Comparison of ENCODE assay signal across 8 cellular contexts in the genomic region with DNA sequence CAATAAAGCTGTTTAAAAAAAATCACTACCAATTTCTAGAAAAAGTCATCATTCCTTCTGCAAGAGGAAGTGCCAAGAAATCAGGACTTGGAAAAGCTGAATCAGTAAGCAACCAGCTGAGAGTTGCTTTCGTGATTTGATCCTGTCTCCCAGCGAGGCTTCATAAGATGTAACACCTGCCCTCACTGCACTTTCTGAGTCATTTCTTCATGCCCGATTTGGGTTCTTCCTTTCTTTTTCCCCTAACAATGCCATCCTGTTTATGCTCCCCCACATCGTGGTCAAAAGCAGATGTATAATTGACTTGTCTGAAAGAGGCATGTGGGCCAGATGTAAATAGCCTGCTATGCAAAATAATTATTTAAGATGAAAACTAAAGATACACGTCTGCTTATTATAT. TPM values are rescaled to one million over a fixed set of nuclear protein-coding genes. Genes with fewer than 3 reads are reported as not detected.
DNase-seq lines count a peak whose midpoint lies in the region; ATAC-seq and TF ChIP-seq lines count a peak whose summit lies in the region.

No MANE protein-coding gene starts in this region.

- H2AFZ ChIP-seq in OCI-LY3 (ENCODE audit: low read depth, low read length) (no peak overlapping the region), smooth muscle cell (ENCODE audit: low read depth) (no peak overlapping the region), trophoblast cell (ENCODE audit: insufficient read depth, low read length, poor library complexity) (no peak overlapping the region)

- no peak overlapping the region for H3K18ac ChIP-seq in trophoblast cell (ENCODE audit: low read length)

- peaks cover 56% of the 10 kb centered on the region for H3K36me3 ChIP-seq in OCI-LY3 (replicated peaks; ENCODE audit: low read depth, low read length)
- no peaks in the 10 kb centered on the region for H3K36me3 ChIP-seq in smooth muscle cell (ENCODE audit: low read depth)
- H3K36me3 ChIP-seq in trophoblast cell (ENCODE audit: control insufficient read depth in 1 of 2, insufficient read depth in 2 of 2, low read length in 2 of 2), result no peaks in the 10 kb centered on the region

- no peak overlapping the region for H2BK12ac ChIP-seq in trophoblast cell (ENCODE audit: low read length)

- 67% methylated on average over 5 of the region's 5 CpGs for WGBS in smooth muscle cell (ENCODE audit: low lambda C conversion rate)
- WGBS in trophoblast cell (ENCODE audit: extremely low coverage, insufficient coverage, insufficient read length), result no CpG with 5 or more reads among the region's 5 CpGs

- H3K27me3 Mint-ChIP-seq in progenitor cell of endocrine pancreas, result peaks cover 2% of the 10 kb centered on the region

- TF ChIP-seq CTCF in OCI-LY3 (IDR thresholded peaks at IDR 0.05; ENCODE audit: low read depth, low read length) (no peak), fibroblast of pulmonary artery (IDR thresholded peaks at IDR 0.05; ENCODE audit: low read length, missing control alignments) (no peak), progenitor cell of endocrine pancreas (IDR thresholded peaks at IDR 0.05; ENCODE audit: unreplicated experiment) (no peak), smooth muscle cell (IDR thresholded peaks at IDR 0.05; ENCODE audit: borderline replicate concordance, insufficient read depth, poor library complexity, severe bottlenecking) (no peak)

- H2AK5ac ChIP-seq in trophoblast cell (ENCODE audit: low read length), result no peak overlapping the region

- H2BK5ac ChIP-seq in trophoblast cell (ENCODE audit: low read depth, low read length, poor library complexity), result no peak overlapping the region

- no peaks in the 10 kb centered on the region for H3K36me3 Mint-ChIP-seq in progenitor cell of endocrine pancreas (ENCODE audit: insufficient read depth)

- no peak overlapping the region for H2BK120ac ChIP-seq in trophoblast cell (ENCODE audit: insufficient read depth, low read length, poor library complexity)

- H3K79me2 ChIP-seq in OCI-LY3 (ENCODE audit: low read length) (peaks cover 97% of the 10 kb centered on the region), smooth muscle cell (ENCODE audit: low read depth) (no peaks in the 10 kb centered on the region), trophoblast cell (ENCODE audit: control insufficient read depth, insufficient read depth, low read length, poor library complexity) (no peaks in the 10 kb centered on the region)

- H3K79me1 ChIP-seq in trophoblast cell (ENCODE audit: low read length), result peaks cover 10% of the 10 kb centered on the region

- peak; percentile 80 for ATAC-seq in GM21717 (IDR thresholded peaks at IDR 0.05; ENCODE audit: unreplicated experiment)

- H4K91ac ChIP-seq in trophoblast cell (ENCODE audit: low read depth, low read length), result no peak overlapping the region

- H3K9ac ChIP-seq in OCI-LY3 (ENCODE audit: low read length) (no peak overlapping the region), smooth muscle cell (ENCODE audit: low read depth) (no peak overlapping the region), trophoblast cell (ENCODE audit: low read length) (no peak overlapping the region)

- H3F3A ChIP-seq in smooth muscle cell (ENCODE audit: low read depth), result no peaks in the 10 kb centered on the region

- H3K4me2 ChIP-seq in OCI-LY3 (ENCODE audit: low read length) (peak overlapping the region; percentile 26), smooth muscle cell (no peak overlapping the region), trophoblast cell (ENCODE audit: low read length) (no peak overlapping the region)

- H3K14ac ChIP-seq in trophoblast cell (ENCODE audit: low read length), result no peak overlapping the region

- H3K9me3 ChIP-seq in OCI-LY3 (ENCODE audit: insufficient read depth, low read length) (no peaks in the 10 kb centered on the region), smooth muscle cell (replicated peaks; ENCODE audit: low read depth) (no peaks in the 10 kb centered on the region), trophoblast cell (ENCODE audit: insufficient read depth, low read depth, low read length) (no peaks in the 10 kb centered on the region)

- H3K27ac ChIP-seq in OCI-LY3 (ENCODE audit: low read length), result no peak overlapping the region
- H3K27ac ChIP-seq in smooth muscle cell (ENCODE audit: low read depth), result no peak overlapping the region
- H3K27ac ChIP-seq in trophoblast cell (ENCODE audit: low read depth, low read length), result no peak overlapping the region

- no peak overlapping the region for H4K8ac ChIP-seq in trophoblast cell (ENCODE audit: low read depth, low read length)

- DNase-seq in GM03348 (ENCODE audit: low spot score) (peak; percentile 45), fibroblast of pulmonary artery (ENCODE audit: low read depth) (peak; percentile 42), T-helper 9 cell (no peak), progenitor cell of endocrine pancreas (ENCODE audit: low spot score, unreplicated experiment) (no peak), smooth muscle cell (lab: John Stamatoyannopoulos, UW; ENCODE audit: unreplicated experiment) (no peak), trophoblast cell (no peak)

- no peak overlapping the region for H3K27ac Mint-ChIP-seq in progenitor cell of endocrine pancreas

- H3K4me3 Mint-ChIP-seq in progenitor cell of endocrine pancreas (ENCODE audit: low read depth), result no peak overlapping the region

- H3K23ac ChIP-seq in trophoblast cell (ENCODE audit: low read length), result no peak overlapping the region

- no peak overlapping the region for H3K4ac ChIP-seq in trophoblast cell (ENCODE audit: low read depth, low read length)

- no peak overlapping the region for H4K12ac ChIP-seq in trophoblast cell (ENCODE audit: low read depth, low read length)

- H3K4me3 ChIP-seq in OCI-LY3 (ENCODE audit: low read length) (no peak overlapping the region), fibroblast of pulmonary artery (replicated peaks; ENCODE audit: low read depth, low read length) (no peak overlapping the region), smooth muscle cell (no peak overlapping the region), trophoblast cell (ENCODE audit: low read depth, low read length) (no peak overlapping the region)

- H3K4me1 ChIP-seq in OCI-LY3 (ENCODE audit: low read length) (peaks cover 28% of the 10 kb centered on the region), smooth muscle cell (ENCODE audit: low read depth) (peaks cover 7% of the 10 kb centered on the region), trophoblast cell (ENCODE audit: control insufficient read depth in 1 of 2, insufficient read depth in 2 of 2, low read length in 2 of 2) (peaks cover 3 to 9% of the 10 kb centered on the region in 2 experiments)

- H3K9me3 Mint-ChIP-seq in progenitor cell of endocrine pancreas (ENCODE audit: low read depth), result no peaks in the 10 kb centered on the region

- peaks cover 97% of the 10 kb centered on the region for H4K20me1 ChIP-seq in OCI-LY3 (ENCODE audit: insufficient read depth, low read length)
- no peaks in the 10 kb centered on the region for H4K20me1 ChIP-seq in smooth muscle cell (ENCODE audit: low read depth)

- H3K4me1 Mint-ChIP-seq in progenitor cell of endocrine pancreas (ENCODE audit: low read depth), result peaks cover 4% of the 10 kb centered on the region

- H3K27me3 ChIP-seq in OCI-LY3 (ENCODE audit: low read depth, low read length) (no peaks in the 10 kb centered on the region), smooth muscle cell (ENCODE audit: low read depth) (no peaks in the 10 kb centered on the region), trophoblast cell (ENCODE audit: insufficient read depth, low read length) (no peaks in the 10 kb centered on the region)

RNA-seq across cellular contexts. Expression of gene RIPOR2, which starts 52.1 kb away (rescaled TPM):
- total RNA-seq in progenitor cell of endocrine pancreas, result 2.2 and 4.0 TPM in 2 replicates
- 5.6 and 6.6 TPM in 2 replicates for total RNA-seq in smooth muscle cell
- polyA plus RNA-seq in smooth muscle cell, result 2.3 and 7.6 TPM in 2 replicates
- 114 and 123 TPM in 2 replicates for polyA plus RNA-seq in trophoblast cell (2013)

Comparison
In these comparisons a context has a peak if more than half of its experiments do, and no peak if none do; other contexts are left out.
1. DNase-seq: peak in GM03348 (single experiment) and fibroblast of pulmonary artery (single experiment); none in T-helper 9 cell (single experiment), progenitor cell of endocrine pancreas (single experiment), smooth muscle cell (single experiment) and trophoblast cell (0 of 2).